In the genomic region with DNA sequence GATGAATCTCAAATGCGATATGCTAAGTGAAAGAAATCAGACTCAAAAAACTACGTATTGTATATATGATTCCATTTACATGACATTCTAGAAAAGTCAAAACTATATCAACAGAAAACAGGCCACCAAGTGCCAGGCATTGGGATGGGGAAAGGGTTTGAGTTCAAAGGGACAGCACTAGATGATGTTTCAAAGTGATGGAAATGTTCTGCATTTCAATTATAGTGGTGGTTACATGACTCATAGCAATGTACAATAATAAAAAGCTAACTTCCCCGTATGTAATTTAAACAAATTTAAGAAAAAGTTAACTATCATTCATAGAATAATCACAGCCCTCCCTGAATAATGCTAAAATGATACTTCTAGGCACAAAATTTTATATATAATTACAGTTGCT, we compare ENCODE assay signal across 15 cellular contexts. TPM values are rescaled to one million over a fixed set of nuclear protein-coding genes. Genes with fewer than 3 reads are reported as not detected.
DNase-seq lines count a peak whose midpoint lies in the region; ATAC-seq, FAIRE-seq and TF ChIP-seq lines count a peak whose summit lies in the region.
"Had no signal": no experiment of that assay in that cellular context is flagged by ENCODE, and none has a peak within 500 bp of the region (broad histone marks: within the 10 kb centered on the region; RNA-seq: fewer than 3 reads in every experiment).

No MANE protein-coding gene starts in this region.

- TF ChIP-seq POLR2A in HepG2 (IDR thresholded peaks at IDR 0.05; ENCODE audit: insufficient read depth in 1 of 2, low read depth in 2 of 2, low read length in 2 of 2) (no peak), right lobe of liver (IDR thresholded peaks at IDR 0.05) (no peak), endothelial cell of umbilical vein (IDR thresholded peaks at IDR 0.05; ENCODE audit: low read depth, low read length) (no peak)

- no peak for TF ChIP-seq RAD21 in HepG2 (CRISPR knock-in tag; IDR thresholded peaks at IDR 0.05)

- no peaks in the 10 kb centered on the region for H3K27me3 ChIP-seq in HepG2 (ENCODE audit: control insufficient read depth in 1 of 2, insufficient read depth in 2 of 2, low read length in 2 of 2)
- H3K27me3 ChIP-seq in right lobe of liver = no peaks in the 10 kb centered on the region
- no peaks in the 10 kb centered on the region for H3K27me3 ChIP-seq in endothelial cell of umbilical vein (ENCODE audit: control insufficient read depth in 2 of 2, insufficient read depth in 2 of 2, low read length in 2 of 2)
- H3K27me3 ChIP-seq: colonic mucosa had no signal

- no TSS peak for BruUV-seq in HepG2 (replicated peaks; lab: Mats Ljungman, UMichigan)
- BruUV-seq in endothelial cell of umbilical vein (replicated peaks; lab: Mats Ljungman, UMichigan) = no TSS peak

- H3K36me3 ChIP-seq in HepG2 (replicated peaks in 1 of 2; ENCODE audit: control insufficient read depth in 1 of 2, insufficient read depth in 2 of 2, low read length in 2 of 2) (peaks cover 24 to 82% of the 10 kb centered on the region in 2 experiments), right lobe of liver (peaks cover 0 to 26% (median 5%) of the 10 kb centered on the region in 4 donors), endothelial cell of umbilical vein (ENCODE audit: control insufficient read depth in 2 of 2, extremely low read depth in 1 of 2, insufficient read depth in 2 of 2, low read length in 2 of 2) (peaks cover 0 to 9% of the 10 kb centered on the region in 2 experiments)
- H3K36me3 ChIP-seq: colonic mucosa had no signal

- in situ Hi-C loops in HepG2 (cut with HindIII; ENCODE audit: extremely low pct_ligation_motif_present, low pct_unique_long_range_greater_than_20kb) = no loop called here

- POLR2A ChIA-PET in HepG2 (lab: Yijun Ruan, JAX) = interaction anchor here (7.3 kb wide), 1 partner anchor 13 kb away, joined by 37 read pairs; a partner anchor contains a TSS
- POLR2A ChIA-PET in endothelial cell of umbilical vein (lab: Charles Lee) = no interaction called here

- TF ChIP-seq CTCF in HepG2 (CRISPR knock-in tag; IDR thresholded peaks at IDR 0.05) = no peak
- no peak for TF ChIP-seq CTCF in right lobe of liver (IDR thresholded peaks at IDR 0.05)
- no peak for TF ChIP-seq CTCF in endothelial cell of umbilical vein (IDR thresholded peaks at IDR 0.05; ENCODE audit: extremely low read depth in 1 of 2, insufficient read depth in 1 of 2, low read depth in 1 of 2, low read length in 2 of 2)

- H2AFZ ChIP-seq in HepG2 (ENCODE audit: low read length) (no peak overlapping the region), endothelial cell of umbilical vein (ENCODE audit: low read depth, low read length) (no peak overlapping the region)

- no peaks in the 10 kb centered on the region for H3K9me3 ChIP-seq in HepG2 (ENCODE audit: low read length)
- no peaks in the 10 kb centered on the region for H3K9me3 ChIP-seq in right lobe of liver
- no peaks in the 10 kb centered on the region for H3K9me3 ChIP-seq in endothelial cell of umbilical vein (replicated peaks; ENCODE audit: control insufficient read depth, insufficient read depth, low read length)
- H3K9me3 ChIP-seq: colonic mucosa had no signal

- H3K9me1 ChIP-seq in endothelial cell of umbilical vein (replicated peaks; ENCODE audit: control insufficient read depth, extremely low read depth, insufficient read depth, low read length) = no peaks in the 10 kb centered on the region

- CTCF ChIA-PET in HepG2 (lab: Yijun Ruan, JAX; ENCODE audit: low intra/inter-chr PET ratio, low total read pairs) = no interaction called here
- CTCF ChIA-PET in endothelial cell of umbilical vein (lab: Charles Lee) = interaction anchor here (1.1 to 4.3 kb wide), 2 partner anchors 12 to 13 kb away, joined by 5 to 24 read pairs; a partner anchor contains a TSS

- intact Hi-C loops in HepG2 (cut with micrococcal nuclease; ENCODE audit: unreplicated experiment) = no loop called here
- intact Hi-C loops in right lobe of liver (cut with DNase I) = no loop called here
- intact Hi-C loops in endothelial cell of umbilical vein (cut with micrococcal nuclease) = no loop called here

- no peak for TF ChIP-seq EP300 in HepG2 (IDR thresholded peaks at IDR 0.05; ENCODE audit: low read depth in 2 of 2, low read length in 2 of 2)
- no peak for TF ChIP-seq EP300 in HepG2 (CRISPR knock-in tag; IDR thresholded peaks at IDR 0.05; ENCODE audit: borderline replicate concordance)

- H3K79me2 ChIP-seq in HepG2 (ENCODE audit: insufficient read depth, low read length) (peaks cover 99% of the 10 kb centered on the region), endothelial cell of umbilical vein (ENCODE audit: control insufficient read depth, insufficient read depth, low read length) (peaks cover 93% of the 10 kb centered on the region)

- dilution Hi-C loops in endothelial cell of umbilical vein (cut with MboI; ENCODE audit: extremely low pct_ligation_motif_present, low sequenced_read_pairs) = no loop called here

- H3K27ac ChIP-seq in HepG2 (ENCODE audit: extremely low read length, insufficient read depth, low read length) (no peak overlapping the region), right lobe of liver (no peak overlapping the region), endothelial cell of umbilical vein (ENCODE audit: insufficient read depth, low read depth, low read length) (no peak overlapping the region)
- H3K27ac ChIP-seq: colonic mucosa had no signal

- no peak overlapping the region for H3K4me3 ChIP-seq in HepG2 (replicated peaks in 1 of 3; ENCODE audit: insufficient read depth in 1 of 3, low read depth in 2 of 3, low read length in 3 of 3)
- no peak overlapping the region for H3K4me3 ChIP-seq in right lobe of liver
- no peak overlapping the region for H3K4me3 ChIP-seq in endothelial cell of umbilical vein (replicated peaks in 1 of 3; ENCODE audit: insufficient read depth in 1 of 3, low read depth in 1 of 3, low read length in 3 of 3)
- H3K4me3 ChIP-seq: colonic mucosa had no signal

- H3K4me2 ChIP-seq in HepG2 (ENCODE audit: low read depth, low read length) (no peak overlapping the region), endothelial cell of umbilical vein (ENCODE audit: insufficient read depth, low read length) (no peak overlapping the region)

- ATAC-seq in HepG2 (no peak), right lobe of liver (no peak)
- ATAC-seq: Right ventricle myocardium inferior had no signal

- H4K20me1 ChIP-seq in HepG2 (ENCODE audit: insufficient read depth, low read length) (peaks cover 47% of the 10 kb centered on the region), endothelial cell of umbilical vein (replicated peaks; ENCODE audit: control insufficient read depth, extremely low read depth, insufficient read depth, low read length) (peaks cover 13% of the 10 kb centered on the region)

- WGBS in HepG2 (ENCODE audit: low lambda C conversion rate) = 95% methylated on average over 3 of the region's 3 CpGs
- WGBS in right lobe of liver (ENCODE audit: insufficient coverage, low coverage, low lambda C conversion rate, missing lambda C conversion rate) = 74% methylated on average over 3 of the region's 3 CpGs

- H3K9ac ChIP-seq in HepG2 (ENCODE audit: insufficient read depth, low read depth, low read length) (no peak overlapping the region), endothelial cell of umbilical vein (replicated peaks; ENCODE audit: extremely low read depth, insufficient read depth, low read length) (no peak overlapping the region)

- H3K4me1 ChIP-seq in HepG2 (ENCODE audit: insufficient read depth, low read length) (peaks cover 46% of the 10 kb centered on the region), right lobe of liver (peaks cover 0 to 17% (median 5%) of the 10 kb centered on the region in 4 donors), endothelial cell of umbilical vein (ENCODE audit: control insufficient read depth, extremely low read depth, insufficient read depth, low read length) (peaks cover 13% of the 10 kb centered on the region)
- H3K4me1 ChIP-seq: colonic mucosa had no signal

- FAIRE-seq in HepG2 (lab: Jason Lieb, UNC) = no peak
- FAIRE-seq in endothelial cell of umbilical vein (lab: Jason Lieb, UNC) = no peak

- DNase-seq in HepG2 (ENCODE audit: low spot score) (no peak), right lobe of liver (no peak), SW480 (ENCODE audit: low spot score) (peak; percentile 7), endothelial cell of umbilical vein (ENCODE audit: low read depth, low spot score) (no peak), NCI-H2227 (lab: John Stamatoyannopoulos, UW; ENCODE audit: unreplicated experiment) (no peak), amygdala (lab: John Stamatoyannopoulos, UW) (no peak), DMS 273 (lab: John Stamatoyannopoulos, UW; ENCODE audit: unreplicated experiment) (no peak), OCI-M1 (lab: John Stamatoyannopoulos, UW) (no peak)
- DNase-seq: activated B cell treated with CpG ODN at 0.5 μM for 24 hours, colonic mucosa, head of caudate nucleus, islet precursor cell, NCI-H1105 treated with DMSO at 0.1 percent for 48 hours, T-helper 2 cell had no signal

RNA-seq across cellular contexts. Expression of a gene that starts 13.5 kb away (rescaled TPM):
- total RNA-seq in HepG2 (2016; rRNA removed; fragmentation: Illumina TruSeq; extraction: Trizol) (560 and 761 TPM in 2 replicates), right lobe of liver (100 to 1,000 TPM in 5 of 6 experiments, 10 to 100 TPM in 1; 77.2 to 167 (median 119) TPM), endothelial cell of umbilical vein (173 and 181 TPM in 2 replicates)
- total RNA-seq in HepG2 (2016; cell fraction: cytosol; rRNA removed; fragmentation: Illumina TruSeq; extraction: Trizol; ENCODE audit: low read depth) = 152 and 185 TPM in 2 replicates
- 547 and 739 TPM in 2 replicates for total RNA-seq in HepG2 (2016; cell fraction: insoluble cytoplasmic fraction; rRNA removed; fragmentation: Illumina TruSeq; extraction: Trizol)
- 193 and 217 TPM in 2 replicates for total RNA-seq in HepG2 (2016; cell fraction: membrane; rRNA removed; fragmentation: Illumina TruSeq; extraction: Trizol)
- 529 and 592 TPM in 2 replicates for total RNA-seq in HepG2 (2016; cell fraction: nucleus; rRNA removed; fragmentation: Illumina TruSeq; extraction: Trizol)
- polyA plus RNA-seq in HepG2 (2011; rRNA removed) (251 and 312 TPM in 2 replicates), endothelial cell of umbilical vein (57.9 and 67.9 TPM in 2 replicates)
- polyA plus RNA-seq in HepG2 (2011; cell fraction: cytosol; rRNA removed) = 136 and 176 TPM in 2 replicates
- polyA plus RNA-seq in HepG2 (2011; cell fraction: nucleus; rRNA removed) = 261 and 311 TPM in 2 replicates
- polyA plus RNA-seq in HepG2 (2012) = 201 and 210 TPM in 2 replicates
- 18.3 and 18.5 TPM in 2 replicates for polyA plus RNA-seq in HepG2 (2016; cell fraction: cytosol; fragmentation: Illumina TruSeq; extraction: Trizol; ENCODE audit: low read depth)
- 345 and 361 TPM in 2 replicates for polyA plus RNA-seq in HepG2 (2016; cell fraction: insoluble cytoplasmic fraction; fragmentation: Illumina TruSeq; extraction: Trizol; ENCODE audit: low read depth)
- 42.8 and 42.9 TPM in 2 replicates for polyA plus RNA-seq in HepG2 (2016; cell fraction: membrane; fragmentation: Illumina TruSeq; extraction: Trizol; ENCODE audit: low read depth)
- 433 and 489 TPM in 2 replicates for polyA plus RNA-seq in HepG2 (2016; cell fraction: nucleus; fragmentation: Illumina TruSeq; extraction: Trizol; ENCODE audit: insufficient read depth, low read depth)
- 372 and 1,089 TPM in 2 replicates for polyA minus RNA-seq in HepG2 (2011; rRNA and poly(A)+ RNA removed; ENCODE audit: low replicate concordance)
- polyA minus RNA-seq in HepG2 (2011; cell fraction: cytosol; rRNA and poly(A)+ RNA removed) = 426 and 459 TPM in 2 replicates
- polyA minus RNA-seq in HepG2 (2011; cell fraction: nucleus; rRNA and poly(A)+ RNA removed) = 772 and 919 TPM in 2 replicates
- polyA plus RNA-seq in endothelial cell of umbilical vein (2011; cell fraction: cytosol; rRNA removed) = 63.2 and 68.4 TPM in 2 replicates
- polyA plus RNA-seq in endothelial cell of umbilical vein (2011; cell fraction: nucleus; rRNA removed) = 204 and 228 TPM in 2 replicates
- polyA plus RNA-seq in endothelial cell of umbilical vein (2012) = 92.7 and 124 TPM in 2 replicates
- polyA minus RNA-seq in endothelial cell of umbilical vein = 369 and 421 TPM in 2 replicates
- polyA minus RNA-seq in endothelial cell of umbilical vein (2011; cell fraction: cytosol; rRNA and poly(A)+ RNA removed) = 126 TPM
- 236 and 340 TPM in 2 replicates for polyA minus RNA-seq in endothelial cell of umbilical vein (2011; cell fraction: nucleus; rRNA and poly(A)+ RNA removed)
